27 cellular contexts compared by ENCODE assay signal in the genomic region with DNA sequence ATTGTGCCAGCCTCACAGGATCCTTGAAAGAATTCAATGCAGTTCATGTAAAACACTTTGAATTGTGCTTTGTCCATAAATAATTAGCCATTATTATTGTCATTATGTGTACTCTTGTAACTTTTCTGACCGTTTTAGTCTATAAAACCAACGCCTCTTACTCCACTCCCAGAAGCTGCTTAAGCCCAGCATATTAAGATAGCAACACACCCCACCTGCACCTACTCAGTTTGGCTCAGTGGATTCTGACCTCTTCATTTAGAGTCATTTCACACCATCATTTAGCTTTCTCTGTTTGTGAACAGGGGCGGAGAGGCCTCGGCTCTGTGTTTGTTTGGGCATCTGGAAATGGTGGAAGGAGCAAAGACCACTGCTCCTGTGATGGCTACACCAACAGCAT.
"Had no signal": no experiment of that assay in that cellular context is flagged by ENCODE, and none has a peak within 500 bp of the region (broad histone marks: within the 10 kb centered on the region; RNA-seq: fewer than 3 reads in every experiment).

No MANE protein-coding gene starts in this region.

- H3K4me3 ChIP-seq: colonic mucosa, coronary artery, dorsolateral prefrontal cortex, esophagus muscularis mucosa, esophagus squamous epithelium, gastrocnemius medialis, gastroesophageal sphincter, heart left ventricle had no signal

- H3K4me1 ChIP-seq: colonic mucosa, foreskin keratinocyte, gastrocnemius medialis had no signal

- H3K27me3 ChIP-seq: colonic mucosa, dorsolateral prefrontal cortex, esophagus muscularis mucosa, esophagus squamous epithelium, foreskin keratinocyte, gastrocnemius medialis, gastroesophageal sphincter, heart left ventricle had no signal

- FAIRE-seq: colon, endometrium, endothelial cell of umbilical vein, frontal cortex had no signal

- DNase-seq: colonic mucosa; cortex of kidney; dermis blood vessel endothelial cell; dorsolateral prefrontal cortex; effector CD4-positive, alpha-beta T cell; effector CD8-positive, alpha-beta T cell; effector memory CD4-positive, alpha-beta T cell; effector memory CD8-positive, alpha-beta T cell; endodermal cell; erythroblast; esophagus squamous epithelium; foreskin fibroblast; foreskin keratinocyte; foreskin melanocyte; gastrocnemius medialis; glutamatergic neuron; head of caudate nucleus; heart left ventricle had no signal

- H3K9me3 ChIP-seq: colonic mucosa, esophagus muscularis mucosa, esophagus squamous epithelium, gastrocnemius medialis, gastroesophageal sphincter, heart left ventricle had no signal

- H3K36me3 ChIP-seq: gastrocnemius medialis had no signal

- ATAC-seq: effector memory CD8-positive, alpha-beta T cell; esophagus mucosa; foreskin keratinocyte; gastrocnemius medialis; gastroesophageal sphincter; heart left ventricle had no signal

- H3K27ac ChIP-seq: colonic mucosa, coronary artery, dorsolateral prefrontal cortex, epithelial cell of prostate, esophagus muscularis mucosa, esophagus squamous epithelium, foreskin keratinocyte, gastrocnemius medialis, gastroesophageal sphincter, heart left ventricle had no signal
